ENCODE assay signal across 1 cellular context in genomic region chr1:16145988-16146887, GRCh38.
A peak's percentile ranks its signal among the peaks of the same experiment; 100 is the strongest.
TF ChIP-seq lines count a peak whose summit lies in the region.

No MANE protein-coding gene starts in this region.

TF ChIP-seq in K562, 482 proteins besides CTCF, POLR2A, EP300 and RAD21 (continued from another document and continues in another):
- TF ChIP-seq NR0B1 (IDR thresholded peaks at IDR 0.05; ENCODE audit: partially characterized antibody), result no peak
- peak; percentile 68 for TF ChIP-seq TBP (optimal IDR thresholded peaks at IDR 0.05; ENCODE audit: low read depth, low read length)
- no peak for TF ChIP-seq ZNF57 (CRISPR knock-in tag; IDR thresholded peaks at IDR 0.05)
- TF ChIP-seq, protein P1, sequence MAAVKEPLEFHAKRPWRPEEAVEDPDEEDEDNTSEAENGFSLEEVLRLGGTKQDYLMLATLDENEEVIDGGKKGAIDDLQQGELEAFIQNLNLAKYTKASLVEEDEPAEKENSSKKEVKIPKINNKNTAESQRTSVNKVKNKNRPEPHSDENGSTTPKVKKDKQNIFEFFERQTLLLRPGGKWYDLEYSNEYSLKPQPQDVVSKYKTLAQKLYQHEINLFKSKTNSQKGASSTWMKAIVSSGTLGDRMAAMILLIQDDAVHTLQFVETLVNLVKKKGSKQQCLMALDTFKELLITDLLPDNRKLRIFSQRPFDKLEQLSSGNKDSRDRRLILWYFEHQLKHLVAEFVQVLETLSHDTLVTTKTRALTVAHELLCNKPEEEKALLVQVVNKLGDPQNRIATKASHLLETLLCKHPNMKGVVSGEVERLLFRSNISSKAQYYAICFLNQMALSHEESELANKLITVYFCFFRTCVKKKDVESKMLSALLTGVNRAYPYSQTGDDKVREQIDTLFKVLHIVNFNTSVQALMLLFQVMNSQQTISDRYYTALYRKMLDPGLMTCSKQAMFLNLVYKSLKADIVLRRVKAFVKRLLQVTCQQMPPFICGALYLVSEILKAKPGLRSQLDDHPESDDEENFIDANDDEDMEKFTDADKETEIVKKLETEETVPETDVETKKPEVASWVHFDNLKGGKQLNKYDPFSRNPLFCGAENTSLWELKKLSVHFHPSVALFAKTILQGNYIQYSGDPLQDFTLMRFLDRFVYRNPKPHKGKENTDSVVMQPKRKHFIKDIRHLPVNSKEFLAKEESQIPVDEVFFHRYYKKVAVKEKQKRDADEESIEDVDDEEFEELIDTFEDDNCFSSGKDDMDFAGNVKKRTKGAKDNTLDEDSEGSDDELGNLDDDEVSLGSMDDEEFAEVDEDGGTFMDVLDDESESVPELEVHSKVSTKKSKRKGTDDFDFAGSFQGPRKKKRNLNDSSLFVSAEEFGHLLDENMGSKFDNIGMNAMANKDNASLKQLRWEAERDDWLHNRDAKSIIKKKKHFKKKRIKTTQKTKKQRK (IDR thresholded peaks at IDR 0.05; ENCODE audit: borderline replicate concordance, low read depth, low read length), result no peak
- no peak for TF ChIP-seq CUX1 (CRISPR knock-in tag; IDR thresholded peaks at IDR 0.05)
- no peak for TF ChIP-seq ARHGAP35 (IDR thresholded peaks at IDR 0.05; ENCODE audit: partially characterized antibody)
- peak; percentile 98 for TF ChIP-seq TEAD2 (tag; IDR thresholded peaks at IDR 0.05)
- no peak for TF ChIP-seq RFX5 (IDR thresholded peaks at IDR 0.05; ENCODE audit: low read depth, low read length)
- peak; percentile 93 for TF ChIP-seq SMARCE1 (IDR thresholded peaks at IDR 0.05)
- TF ChIP-seq HMGXB4 (CRISPR knock-in tag; IDR thresholded peaks at IDR 0.05), result no peak
- TF ChIP-seq, protein P2, sequence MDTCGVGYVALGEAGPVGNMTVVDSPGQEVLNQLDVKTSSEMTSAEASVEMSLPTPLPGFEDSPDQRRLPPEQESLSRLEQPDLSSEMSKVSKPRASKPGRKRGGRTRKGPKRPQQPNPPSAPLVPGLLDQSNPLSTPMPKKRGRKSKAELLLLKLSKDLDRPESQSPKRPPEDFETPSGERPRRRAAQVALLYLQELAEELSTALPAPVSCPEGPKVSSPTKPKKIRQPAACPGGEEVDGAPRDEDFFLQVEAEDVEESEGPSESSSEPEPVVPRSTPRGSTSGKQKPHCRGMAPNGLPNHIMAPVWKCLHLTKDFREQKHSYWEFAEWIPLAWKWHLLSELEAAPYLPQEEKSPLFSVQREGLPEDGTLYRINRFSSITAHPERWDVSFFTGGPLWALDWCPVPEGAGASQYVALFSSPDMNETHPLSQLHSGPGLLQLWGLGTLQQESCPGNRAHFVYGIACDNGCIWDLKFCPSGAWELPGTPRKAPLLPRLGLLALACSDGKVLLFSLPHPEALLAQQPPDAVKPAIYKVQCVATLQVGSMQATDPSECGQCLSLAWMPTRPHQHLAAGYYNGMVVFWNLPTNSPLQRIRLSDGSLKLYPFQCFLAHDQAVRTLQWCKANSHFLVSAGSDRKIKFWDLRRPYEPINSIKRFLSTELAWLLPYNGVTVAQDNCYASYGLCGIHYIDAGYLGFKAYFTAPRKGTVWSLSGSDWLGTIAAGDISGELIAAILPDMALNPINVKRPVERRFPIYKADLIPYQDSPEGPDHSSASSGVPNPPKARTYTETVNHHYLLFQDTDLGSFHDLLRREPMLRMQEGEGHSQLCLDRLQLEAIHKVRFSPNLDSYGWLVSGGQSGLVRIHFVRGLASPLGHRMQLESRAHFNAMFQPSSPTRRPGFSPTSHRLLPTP (IDR thresholded peaks at IDR 0.05; ENCODE audit: borderline replicate concordance, extremely low read depth, insufficient read length), result no peak
- TF ChIP-seq BRD4 (IDR thresholded peaks at IDR 0.05), result peak; percentile 61; the same call in 1 of the 2 replicates
- no peak for TF ChIP-seq HMG20A (CRISPR knock-in tag; conservative IDR thresholded peaks at IDR 0.05)
- no peak for TF ChIP-seq SPI1 (IDR thresholded peaks at IDR 0.05; ENCODE audit: borderline replicate concordance, low read depth, low read length)
- no peak for TF ChIP-seq RBM14 (IDR thresholded peaks at IDR 0.05; ENCODE audit: borderline replicate concordance, insufficient read depth, low read depth, low read length)
- TF ChIP-seq, protein P3, sequence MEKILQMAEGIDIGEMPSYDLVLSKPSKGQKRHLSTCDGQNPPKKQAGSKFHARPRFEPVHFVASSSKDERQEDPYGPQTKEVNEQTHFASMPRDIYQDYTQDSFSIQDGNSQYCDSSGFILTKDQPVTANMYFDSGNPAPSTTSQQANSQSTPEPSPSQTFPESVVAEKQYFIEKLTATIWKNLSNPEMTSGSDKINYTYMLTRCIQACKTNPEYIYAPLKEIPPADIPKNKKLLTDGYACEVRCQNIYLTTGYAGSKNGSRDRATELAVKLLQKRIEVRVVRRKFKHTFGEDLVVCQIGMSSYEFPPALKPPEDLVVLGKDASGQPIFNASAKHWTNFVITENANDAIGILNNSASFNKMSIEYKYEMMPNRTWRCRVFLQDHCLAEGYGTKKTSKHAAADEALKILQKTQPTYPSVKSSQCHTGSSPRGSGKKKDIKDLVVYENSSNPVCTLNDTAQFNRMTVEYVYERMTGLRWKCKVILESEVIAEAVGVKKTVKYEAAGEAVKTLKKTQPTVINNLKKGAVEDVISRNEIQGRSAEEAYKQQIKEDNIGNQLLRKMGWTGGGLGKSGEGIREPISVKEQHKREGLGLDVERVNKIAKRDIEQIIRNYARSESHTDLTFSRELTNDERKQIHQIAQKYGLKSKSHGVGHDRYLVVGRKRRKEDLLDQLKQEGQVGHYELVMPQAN (IDR thresholded peaks at IDR 0.05; ENCODE audit: borderline replicate concordance), result no peak
- no peak for TF ChIP-seq CBX8 (IDR thresholded peaks at IDR 0.05; ENCODE audit: borderline replicate concordance, extremely low read depth, low read depth, low read length, poor library complexity, severe bottlenecking)
- peak; percentile 81 for TF ChIP-seq MBD2 (IDR thresholded peaks at IDR 0.05; ENCODE audit: borderline replicate concordance, low read depth)
- TF ChIP-seq NR4A1 (CRISPR knock-in tag; IDR thresholded peaks at IDR 0.05), result no peak; the same call in 1 of the 2 replicates
- no peak for TF ChIP-seq NR4A1 (tag; IDR thresholded peaks at IDR 0.05)
- TF ChIP-seq THAP7 (CRISPR knock-in tag; IDR thresholded peaks at IDR 0.05), result no peak
- no peak for TF ChIP-seq PHB (CRISPR knock-in tag; IDR thresholded peaks at IDR 0.05)
- TF ChIP-seq IFI16 (CRISPR knock-in tag; IDR thresholded peaks at IDR 0.05), result no peak
- peak; percentile 87 for TF ChIP-seq RBM25 (IDR thresholded peaks at IDR 0.05; ENCODE audit: low read depth, low read length, severe bottlenecking)
- TF ChIP-seq, protein P4, sequence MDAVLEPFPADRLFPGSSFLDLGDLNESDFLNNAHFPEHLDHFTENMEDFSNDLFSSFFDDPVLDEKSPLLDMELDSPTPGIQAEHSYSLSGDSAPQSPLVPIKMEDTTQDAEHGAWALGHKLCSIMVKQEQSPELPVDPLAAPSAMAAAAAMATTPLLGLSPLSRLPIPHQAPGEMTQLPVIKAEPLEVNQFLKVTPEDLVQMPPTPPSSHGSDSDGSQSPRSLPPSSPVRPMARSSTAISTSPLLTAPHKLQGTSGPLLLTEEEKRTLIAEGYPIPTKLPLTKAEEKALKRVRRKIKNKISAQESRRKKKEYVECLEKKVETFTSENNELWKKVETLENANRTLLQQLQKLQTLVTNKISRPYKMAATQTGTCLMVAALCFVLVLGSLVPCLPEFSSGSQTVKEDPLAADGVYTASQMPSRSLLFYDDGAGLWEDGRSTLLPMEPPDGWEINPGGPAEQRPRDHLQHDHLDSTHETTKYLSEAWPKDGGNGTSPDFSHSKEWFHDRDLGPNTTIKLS (IDR thresholded peaks at IDR 0.05; ENCODE audit: borderline replicate concordance, low read depth), result peak; percentile 49
- peak; percentile 38; the same call in 1 of the 2 replicates for TF ChIP-seq FOXM1 (IDR thresholded peaks at IDR 0.05; ENCODE audit: low read depth)
- TF ChIP-seq FOXM1 (CRISPR knock-in tag; IDR thresholded peaks at IDR 0.05; ENCODE audit: low read depth), result no peak
- no peak for TF ChIP-seq ZNF445 (CRISPR knock-in tag; IDR thresholded peaks at IDR 0.05; ENCODE audit: low read depth)
- TF ChIP-seq, protein P5, sequence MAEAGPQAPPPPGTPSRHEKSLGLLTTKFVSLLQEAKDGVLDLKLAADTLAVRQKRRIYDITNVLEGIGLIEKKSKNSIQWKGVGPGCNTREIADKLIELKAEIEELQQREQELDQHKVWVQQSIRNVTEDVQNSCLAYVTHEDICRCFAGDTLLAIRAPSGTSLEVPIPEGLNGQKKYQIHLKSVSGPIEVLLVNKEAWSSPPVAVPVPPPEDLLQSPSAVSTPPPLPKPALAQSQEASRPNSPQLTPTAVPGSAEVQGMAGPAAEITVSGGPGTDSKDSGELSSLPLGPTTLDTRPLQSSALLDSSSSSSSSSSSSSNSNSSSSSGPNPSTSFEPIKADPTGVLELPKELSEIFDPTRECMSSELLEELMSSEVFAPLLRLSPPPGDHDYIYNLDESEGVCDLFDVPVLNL (CRISPR knock-in tag; IDR thresholded peaks at IDR 0.05; ENCODE audit: low read depth), result no peak
- no peak for TF ChIP-seq EHMT2 (IDR thresholded peaks at IDR 0.05)
- TF ChIP-seq, protein P6, sequence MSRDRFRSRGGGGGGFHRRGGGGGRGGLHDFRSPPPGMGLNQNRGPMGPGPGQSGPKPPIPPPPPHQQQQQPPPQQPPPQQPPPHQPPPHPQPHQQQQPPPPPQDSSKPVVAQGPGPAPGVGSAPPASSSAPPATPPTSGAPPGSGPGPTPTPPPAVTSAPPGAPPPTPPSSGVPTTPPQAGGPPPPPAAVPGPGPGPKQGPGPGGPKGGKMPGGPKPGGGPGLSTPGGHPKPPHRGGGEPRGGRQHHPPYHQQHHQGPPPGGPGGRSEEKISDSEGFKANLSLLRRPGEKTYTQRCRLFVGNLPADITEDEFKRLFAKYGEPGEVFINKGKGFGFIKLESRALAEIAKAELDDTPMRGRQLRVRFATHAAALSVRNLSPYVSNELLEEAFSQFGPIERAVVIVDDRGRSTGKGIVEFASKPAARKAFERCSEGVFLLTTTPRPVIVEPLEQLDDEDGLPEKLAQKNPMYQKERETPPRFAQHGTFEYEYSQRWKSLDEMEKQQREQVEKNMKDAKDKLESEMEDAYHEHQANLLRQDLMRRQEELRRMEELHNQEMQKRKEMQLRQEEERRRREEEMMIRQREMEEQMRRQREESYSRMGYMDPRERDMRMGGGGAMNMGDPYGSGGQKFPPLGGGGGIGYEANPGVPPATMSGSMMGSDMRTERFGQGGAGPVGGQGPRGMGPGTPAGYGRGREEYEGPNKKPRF (IDR thresholded peaks at IDR 0.05; ENCODE audit: low read depth, low read length), result no peak
- no peak for TF ChIP-seq GABPB2 (CRISPR knock-in tag; conservative IDR thresholded peaks at IDR 0.05)
- no peak for TF ChIP-seq ZC3H8 (IDR thresholded peaks at IDR 0.05)
- TF ChIP-seq NR1H2 (CRISPR knock-in tag; IDR thresholded peaks at IDR 0.05), result no peak
- no peak for TF ChIP-seq ZNF253 (CRISPR knock-in tag; conservative IDR thresholded peaks at IDR 0.05)
- no peak for TF ChIP-seq RBM22 (IDR thresholded peaks at IDR 0.05; ENCODE audit: low read depth, low read length, poor library complexity, severe bottlenecking)
- TF ChIP-seq ZFPM2 (CRISPR knock-in tag; IDR thresholded peaks at IDR 0.05), result no peak
